ENCODE assay signal across 23 cellular contexts in the genomic region with DNA sequence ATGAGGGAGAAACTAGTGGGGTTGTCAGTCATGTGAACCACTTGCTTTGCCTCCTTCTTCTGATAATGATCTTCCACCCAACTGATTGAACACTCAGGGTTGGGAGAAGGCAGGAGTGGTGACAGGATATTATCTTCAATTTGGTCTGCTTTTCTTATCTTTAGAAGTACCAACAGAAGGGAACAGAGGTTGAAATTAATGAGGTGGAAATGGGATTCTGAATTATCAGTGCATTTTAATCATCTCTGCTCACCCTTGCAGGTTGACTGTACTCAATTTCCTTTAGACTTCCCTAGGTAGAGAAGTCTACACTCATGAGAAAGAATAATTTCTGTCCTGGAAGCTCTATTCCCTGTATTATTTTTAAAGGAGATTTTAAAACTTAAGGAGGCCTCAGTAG. TPM values are rescaled to one million over a fixed set of nuclear protein-coding genes. Genes with fewer than 3 reads are reported as not detected.
A peak's percentile ranks its signal among the peaks of the same experiment; 100 is the strongest.
DNase-seq lines count a peak whose midpoint lies in the region; ATAC-seq, FAIRE-seq and TF ChIP-seq lines count a peak whose summit lies in the region.
"Had no signal": no experiment of that assay in that cellular context is flagged by ENCODE, and none has a peak within 500 bp of the region (broad histone marks: within the 10 kb centered on the region; RNA-seq: fewer than 3 reads in every experiment).

No MANE protein-coding gene starts in this region.

- TF ChIP-seq CTCF in left ventricle myocardium inferior (IDR thresholded peaks at IDR 0.05; ENCODE audit: borderline replicate concordance), result no peak
- no peak for TF ChIP-seq CTCF in heart right ventricle (IDR thresholded peaks at IDR 0.05)
- TF ChIP-seq CTCF in RWPE2 (IDR thresholded peaks at IDR 0.05; ENCODE audit: poor library complexity, severe bottlenecking), result no peak
- TF ChIP-seq CTCF in keratinocyte (optimal IDR thresholded peaks at IDR 0.05 in 1 of 3, IDR thresholded peaks at IDR 0.05 in 1 of 3, conservative IDR thresholded peaks at IDR 0.05 in 1 of 3; ENCODE audit: extremely low read depth in 1 of 3, insufficient read depth in 2 of 3, low read length in 3 of 3), result no peak

- intact Hi-C loops in left ventricle myocardium inferior (cut with micrococcal nuclease) (no loop called here), heart right ventricle (cut with DNase I) (loop anchor here in 1 of 10 donors (10.0 kb wide), 1 partner anchor 186 kb away; no protein-coding TSS in a partner anchor)

- peaks cover 4% of the 10 kb centered on the region for H3K36me3 ChIP-seq in left ventricle myocardium inferior
- H3K36me3 ChIP-seq in heart right ventricle, result no peaks in the 10 kb centered on the region
- no peaks in the 10 kb centered on the region for H3K36me3 ChIP-seq in RWPE2 (ENCODE audit: low read depth)
- H3K36me3 ChIP-seq in keratinocyte (ENCODE audit: control insufficient read depth in 2 of 2, extremely low read depth in 1 of 2, insufficient read depth in 2 of 2, low read length in 2 of 2), result no peaks in the 10 kb centered on the region
- H3K36me3 ChIP-seq: BE2C had no signal

- H3K4me1 ChIP-seq in left ventricle myocardium inferior, result peaks cover 7% of the 10 kb centered on the region
- peaks cover 0 to 9% (median 0%) of the 10 kb centered on the region in 9 donors for H3K4me1 ChIP-seq in heart right ventricle
- H3K4me1 ChIP-seq in RWPE2 (ENCODE audit: insufficient read depth, poor library complexity, severe bottlenecking), result peaks cover 69% of the 10 kb centered on the region
- peaks cover 89% of the 10 kb centered on the region for H3K4me1 ChIP-seq in keratinocyte (ENCODE audit: control insufficient read depth, extremely low read depth, insufficient read depth, low read length)
- H3K4me1 ChIP-seq: BE2C had no signal

- no peaks in the 10 kb centered on the region for H4K20me1 ChIP-seq in keratinocyte (ENCODE audit: control insufficient read depth, extremely low read depth, insufficient read depth, low read length)

- H3K9me3 ChIP-seq in left ventricle myocardium inferior (replicated peaks) (peaks cover 12% of the 10 kb centered on the region), heart right ventricle (peaks cover 0 to 11% (median 7%) of the 10 kb centered on the region in 11 donors), RWPE2 (ENCODE audit: severe bottlenecking) (no peaks in the 10 kb centered on the region), keratinocyte (ENCODE audit: control insufficient read depth, low read depth, low read length) (peaks cover under 1% of the 10 kb centered on the region)
- H3K9me3 ChIP-seq: BE2C had no signal

- H2AFZ ChIP-seq in keratinocyte (ENCODE audit: control insufficient read depth, low read length), result no peak overlapping the region

- H3K27ac ChIP-seq in left ventricle myocardium inferior (replicated peaks), result peak overlapping the region; percentile 32
- no peak overlapping the region for H3K27ac ChIP-seq in heart right ventricle
- peak overlapping the region; percentile 93 for H3K27ac ChIP-seq in RWPE2 (ENCODE audit: poor library complexity, severe bottlenecking)
- H3K27ac ChIP-seq in keratinocyte (ENCODE audit: control insufficient read depth, insufficient read depth, low read length), result peak overlapping the region; percentile 89
- H3K27ac ChIP-seq: KMS-11 had no signal

- no peak overlapping the region for H3K4me3 ChIP-seq in left ventricle myocardium inferior
- H3K4me3 ChIP-seq in heart right ventricle, result no peak overlapping the region
- H3K4me3 ChIP-seq in RWPE2 (ENCODE audit: severe bottlenecking), result no peak overlapping the region
- H3K4me3 ChIP-seq in keratinocyte (ENCODE audit: control insufficient read depth in 2 of 3, extremely low read depth in 1 of 3, insufficient read depth in 2 of 3, low read depth in 1 of 3, low read length in 3 of 3), result no peak overlapping the region

- no peaks in the 10 kb centered on the region for H3K79me2 ChIP-seq in keratinocyte (ENCODE audit: control insufficient read depth, insufficient read depth, low read length)

- no peak for FAIRE-seq in keratinocyte (lab: Jason Lieb, UNC)
- FAIRE-seq: G401.6, GM12892 had no signal

- no peaks in the 10 kb centered on the region for H3K9me1 ChIP-seq in keratinocyte (ENCODE audit: control insufficient read depth, extremely low read depth, insufficient read depth, low read length)

- in situ Hi-C loops in G401 (cut with HindIII; ENCODE audit: low sequenced_read_pairs), result no loop called here
- in situ Hi-C loops in ACHN (cut with HindIII; ENCODE audit: low pct_ligation_motif_present, low pct_unique_long_range_greater_than_20kb, low sequenced_read_pairs), result no loop called here

- ATAC-seq in heart right ventricle, result no peak
- no peak for ATAC-seq in RWPE2 (ENCODE audit: low read depth)
- ATAC-seq in HG03139 (IDR thresholded peaks at IDR 0.05; ENCODE audit: unreplicated experiment), result no peak

- DNase-seq in left ventricle myocardium inferior (no peak), heart right ventricle (no peak), RWPE2 (ENCODE audit: low spot score) (no peak), keratinocyte (ENCODE audit: low read depth, low spot score) (no peak), G401 (ENCODE audit: low spot score) (no peak), ACHN (no peak)
- DNase-seq: BE2C, DMS153, GOT3, HCEC 1CT, MV-4-11, NCI-H1105 treated with DMSO at 0.1 percent for 48 hours, NCI-H2081 treated with DMSO at 0.1 percent for 48 hours, NCI-H446, NCI-H526, RPMI8226, SHP77 treated with DMSO at 0.1 percent for 48 hours, SK-N-SH had no signal

- no peaks in the 10 kb centered on the region for H3K27me3 ChIP-seq in left ventricle myocardium inferior (ENCODE audit: low read depth)
- H3K27me3 ChIP-seq in heart right ventricle, result no peaks in the 10 kb centered on the region
- H3K27me3 ChIP-seq in RWPE2 (ENCODE audit: insufficient read depth, poor library complexity, severe bottlenecking), result no peaks in the 10 kb centered on the region
- no peaks in the 10 kb centered on the region for H3K27me3 ChIP-seq in keratinocyte (ENCODE audit: control insufficient read depth, extremely low read depth, insufficient read depth, low read length)
- H3K27me3 ChIP-seq: BE2C had no signal

- H3K4me2 ChIP-seq in keratinocyte (ENCODE audit: control insufficient read depth, extremely low read depth, insufficient read depth, low read depth, low read length), result no peak overlapping the region
- H3K4me2 ChIP-seq: KMS-11 had no signal

- no peak overlapping the region for H3K9ac ChIP-seq in keratinocyte (ENCODE audit: control insufficient read depth, extremely low read depth, insufficient read depth, low read length)
- H3K9ac ChIP-seq: KMS-11 had no signal

- dilution Hi-C loops in keratinocyte (cut with MboI; ENCODE audit: extremely low pct_ligation_motif_present, low sequenced_read_pairs), result no loop called here

RNA-seq across cellular contexts. Expression of a gene that starts 19.9 kb away (rescaled TPM):
- 32.5 TPM for total RNA-seq in left ventricle myocardium inferior
- 10 to 100 TPM; 23.5 to 71.6 (median 45.5) TPM for total RNA-seq in heart right ventricle
- 1 to 10 TPM; 5.0 to 7.2 TPM for polyA plus RNA-seq in heart right ventricle
- 28.0 to 59.9 TPM (median 29.9 TPM) in 3 replicates for polyA plus RNA-seq in keratinocyte
- polyA plus RNA-seq in keratinocyte (2011; ENCODE audit: low read depth), result 16.1 TPM
- polyA plus RNA-seq in keratinocyte (2011; cell fraction: cytosol; rRNA removed), result 22.9 and 31.8 TPM in 2 replicates
- polyA plus RNA-seq in keratinocyte (2011; cell fraction: nucleus; rRNA removed), result 67.8 and 76.2 TPM in 2 replicates
- polyA plus RNA-seq in keratinocyte (2012; ENCODE audit: low replicate concordance), result 23.6 and 44.7 TPM in 2 replicates
- polyA minus RNA-seq in keratinocyte, result 115 to 156 TPM (median 131 TPM) in 3 replicates
- polyA minus RNA-seq in keratinocyte (2011; cell fraction: cytosol; rRNA and poly(A)+ RNA removed), result 92.3 TPM
- 167 and 251 TPM in 2 replicates for polyA minus RNA-seq in keratinocyte (2011; cell fraction: nucleus; rRNA and poly(A)+ RNA removed)
- 8.9 and 9.7 TPM in 2 replicates for total RNA-seq in G401 (2014; rRNA removed; shearing (Covaris generic))
- total RNA-seq: OCI-LY7 had no signal

RNA-seq across cellular contexts. Expression of a gene that starts 31.7 kb away (rescaled TPM):
- 1.7 TPM for total RNA-seq in left ventricle myocardium inferior
- total RNA-seq in heart right ventricle, result 1 to 10 TPM in 5 of 10 donors, under 1 TPM in 5; 0.15 to 8.7 (median 0.84) TPM
- under 1 TPM; 0.37 to 0.51 TPM for polyA plus RNA-seq in heart right ventricle
- 1.4 to 14.4 TPM (median 13.7 TPM) in 3 replicates for polyA plus RNA-seq in keratinocyte
- polyA plus RNA-seq in keratinocyte (2011; ENCODE audit: low read depth), result 1.6 TPM
- 2.3 and 3.1 TPM in 2 replicates for polyA plus RNA-seq in keratinocyte (2011; cell fraction: cytosol; rRNA removed)
- polyA plus RNA-seq in keratinocyte (2011; cell fraction: nucleus; rRNA removed), result 6.1 and 8.8 TPM in 2 replicates
- polyA plus RNA-seq in keratinocyte (2012; ENCODE audit: low replicate concordance), result 0.62 and 18.4 TPM in 2 replicates
- polyA minus RNA-seq in keratinocyte, result 0.99 to 10.7 TPM (median 1.1 TPM) in 3 replicates
- 1.7 TPM for polyA minus RNA-seq in keratinocyte (2011; cell fraction: cytosol; rRNA and poly(A)+ RNA removed)
- 2.4 and 5.7 TPM in 2 replicates for polyA minus RNA-seq in keratinocyte (2011; cell fraction: nucleus; rRNA and poly(A)+ RNA removed)
- total RNA-seq in G401 (2014; rRNA removed; shearing (Covaris generic)), result 43.2 and 160 TPM in 2 replicates

Comparison
In these comparisons a context has a peak if more than half of its experiments do, and no peak if none do; other contexts are left out.
1. H3K27ac ChIP-seq: peak in left ventricle myocardium inferior (single experiment), RWPE2 (single experiment) and keratinocyte (single experiment); none in heart right ventricle (0 of 10).